Comparison of ENCODE assay signal across 1 cellular context in the genomic region with DNA sequence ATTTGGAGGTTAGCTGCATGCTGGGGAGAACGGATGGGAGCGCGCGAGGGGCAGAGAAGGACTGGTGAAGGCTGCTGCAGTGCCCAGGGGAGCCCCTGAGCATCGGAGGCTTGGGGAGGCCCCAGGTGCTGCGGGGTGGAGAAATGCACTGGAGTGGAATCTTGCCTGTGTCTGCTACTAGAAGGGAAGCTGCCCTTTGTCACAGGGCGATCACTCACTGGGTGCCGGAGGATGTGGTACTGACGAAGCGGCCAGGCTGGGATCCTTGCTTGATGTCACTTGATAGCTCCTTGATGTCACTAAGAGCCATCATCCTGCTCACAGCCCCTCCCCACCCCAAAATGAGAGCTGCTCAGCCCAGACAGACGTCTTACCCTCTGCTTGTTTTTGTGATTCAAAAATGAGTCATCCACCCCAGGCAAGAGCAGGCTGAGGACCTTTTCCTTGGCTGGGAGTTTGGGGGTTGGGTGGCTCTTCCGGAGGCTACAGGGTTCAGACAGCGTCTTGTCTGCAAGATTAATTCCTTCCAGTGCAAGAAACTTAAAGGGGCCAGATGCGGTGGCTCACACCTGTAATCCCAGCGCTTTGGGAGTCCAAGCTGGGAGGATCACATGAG.
A peak's percentile ranks its signal among the peaks of the same experiment; 100 is the strongest.
TF ChIP-seq lines count a peak whose summit lies in the region.

No MANE protein-coding gene starts in this region.

TF ChIP-seq in A549, 52 proteins besides CTCF, POLR2A, EP300 and RAD21 (continued from another document):
- TF ChIP-seq GATA3 (IDR thresholded peaks at IDR 0.05; ENCODE audit: borderline replicate concordance) (peak; percentile 97), MAX (IDR thresholded peaks at IDR 0.05) (peak; percentile 87), CHD4 (IDR thresholded peaks at IDR 0.05; ENCODE audit: borderline replicate concordance) (no peak), NFE2L2 (conservative IDR thresholded peaks at IDR 0.05; ENCODE audit: low read length) (no peak), RNF2 (IDR thresholded peaks at IDR 0.05; ENCODE audit: borderline replicate concordance, low read depth) (no peak), ZNF302 (CRISPR knock-in tag; IDR thresholded peaks at IDR 0.05) (no peak), HOXA7 (CRISPR knock-in tag; IDR thresholded peaks at IDR 0.05) (no peak), MYC (IDR thresholded peaks at IDR 0.05; ENCODE audit: borderline replicate concordance, low read length) (no peak), SREBF2 (IDR thresholded peaks at IDR 0.05) (no peak), RFX5 (IDR thresholded peaks at IDR 0.05) (no peak), KDM1A (IDR thresholded peaks at IDR 0.05; ENCODE audit: low read depth) (no peak), FOSB (CRISPR knock-in tag; IDR thresholded peaks at IDR 0.05) (no peak), ZFP36 (IDR thresholded peaks at IDR 0.05; ENCODE audit: borderline replicate concordance, partially characterized antibody) (no peak), HOXB5 (CRISPR knock-in tag; IDR thresholded peaks at IDR 0.05) (peak; percentile 62; the same call in 1 of the 2 replicates), NPAS2 (CRISPR knock-in tag; IDR thresholded peaks at IDR 0.05; ENCODE audit: borderline replicate concordance) (no peak), CEBPB (IDR thresholded peaks at IDR 0.05) (peak in 1 of 2 experiments; percentile 76; a peak in 2 of 4 replicates), MAZ (IDR thresholded peaks at IDR 0.05; ENCODE audit: borderline replicate concordance, low read depth, low read length) (0 out of 2 replicates have a peak, but pooled peaks have one; percentile 63), FOXS1 (CRISPR knock-in tag; IDR thresholded peaks at IDR 0.05) (no peak), BHLHE40 (IDR thresholded peaks at IDR 0.05; ENCODE audit: low read depth, low read length) (no peak), ATOH8 (CRISPR knock-in tag; IDR thresholded peaks at IDR 0.05; ENCODE audit: low read depth) (no peak), CBX2 (IDR thresholded peaks at IDR 0.05; ENCODE audit: borderline replicate concordance, low read depth) (no peak), RCOR1 (IDR thresholded peaks at IDR 0.05; ENCODE audit: low read depth, low read length) (0 out of 2 replicates have a peak, but pooled peaks have one; percentile 24), ZSCAN20 (CRISPR knock-in tag; IDR thresholded peaks at IDR 0.05) (no peak), CBX8 (IDR thresholded peaks at IDR 0.05) (no peak), ZC3H11A (IDR thresholded peaks at IDR 0.05) (no peak), SMC3 (IDR thresholded peaks at IDR 0.05) (peak; percentile 78)
- TF ChIP-seq, protein P1, sequence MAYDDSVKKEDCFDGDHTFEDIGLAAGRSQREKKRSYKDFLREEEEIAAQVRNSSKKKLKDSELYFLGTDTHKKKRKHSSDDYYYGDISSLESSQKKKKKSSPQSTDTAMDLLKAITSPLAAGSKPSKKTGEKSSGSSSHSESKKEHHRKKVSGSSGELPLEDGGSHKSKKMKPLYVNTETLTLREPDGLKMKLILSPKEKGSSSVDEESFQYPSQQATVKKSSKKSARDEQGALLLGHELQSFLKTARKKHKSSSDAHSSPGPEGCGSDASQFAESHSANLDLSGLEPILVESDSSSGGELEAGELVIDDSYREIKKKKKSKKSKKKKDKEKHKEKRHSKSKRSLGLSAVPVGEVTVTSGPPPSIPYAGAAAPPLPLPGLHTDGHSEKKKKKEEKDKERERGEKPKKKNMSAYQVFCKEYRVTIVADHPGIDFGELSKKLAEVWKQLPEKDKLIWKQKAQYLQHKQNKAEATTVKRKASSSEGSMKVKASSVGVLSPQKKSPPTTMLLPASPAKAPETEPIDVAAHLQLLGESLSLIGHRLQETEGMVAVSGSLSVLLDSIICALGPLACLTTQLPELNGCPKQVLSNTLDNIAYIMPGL (CRISPR knock-in tag; IDR thresholded peaks at IDR 0.05; ENCODE audit: borderline replicate concordance) = no peak
- TF ChIP-seq, protein P2, sequence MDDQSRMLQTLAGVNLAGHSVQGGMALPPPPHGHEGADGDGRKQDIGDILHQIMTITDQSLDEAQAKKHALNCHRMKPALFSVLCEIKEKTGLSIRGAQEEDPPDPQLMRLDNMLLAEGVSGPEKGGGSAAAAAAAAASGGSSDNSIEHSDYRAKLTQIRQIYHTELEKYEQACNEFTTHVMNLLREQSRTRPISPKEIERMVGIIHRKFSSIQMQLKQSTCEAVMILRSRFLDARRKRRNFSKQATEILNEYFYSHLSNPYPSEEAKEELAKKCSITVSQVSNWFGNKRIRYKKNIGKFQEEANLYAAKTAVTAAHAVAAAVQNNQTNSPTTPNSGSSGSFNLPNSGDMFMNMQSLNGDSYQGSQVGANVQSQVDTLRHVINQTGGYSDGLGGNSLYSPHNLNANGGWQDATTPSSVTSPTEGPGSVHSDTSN (IDR thresholded peaks at IDR 0.05) = peak; percentile 86; the same call in 1 of the 2 replicates
